ENCODE assay signal across 22 cellular contexts in genomic region chr5:65525726-65526125, GRCh38. TPM values are rescaled to one million over a fixed set of nuclear protein-coding genes. Genes with fewer than 3 reads are reported as not detected.
DNase-seq lines count a peak whose midpoint lies in the region; ATAC-seq and TF ChIP-seq lines count a peak whose summit lies in the region.
"Had no signal": no experiment of that assay in that cellular context is flagged by ENCODE, and none has a peak within 500 bp of the region (broad histone marks: within the 10 kb centered on the region; RNA-seq: fewer than 3 reads in every experiment).

No MANE protein-coding gene starts in this region.

- TF ChIP-seq CTCF in nephron progenitor cell (IDR thresholded peaks at IDR 0.05): no peak

- ATAC-seq in activated T-cell treated with anti-CD3 and anti-CD28 coated beads, Interleukin-2, amount 50 U/mL, for 72 hours (replicated peaks in 1 of 2): no peak
- ATAC-seq in HG02678 (IDR thresholded peaks at IDR 0.05; ENCODE audit: unreplicated experiment): no peak
- ATAC-seq: A549; CD8-positive, alpha-beta T cell; GM12878 had no signal

- no peak for DNase-seq in activated T-cell treated with anti-CD3 and anti-CD28 coated beads, Interleukin-2, amount 50 U/mL, for 72 hours
- DNase-seq in activated T-cell treated with anti-CD3 and anti-CD28 coated beads, Interleukin-2, amount 50 U/mL, for 1 hour: no peak
- DNase-seq in foreskin melanocyte: peak; percentile 57
- DNase-seq in nephron progenitor cell: no peak
- DNase-seq in pons (ENCODE audit: low spot score): peak; percentile 21
- no peak for DNase-seq in stimulated activated CD4-positive, alpha-beta T cell treated with anti-CD3 and anti-CD28 coated beads, Interleukin-4, amount 100 ng/mL, for 1 hour
- DNase-seq in activated CD4-positive, alpha-beta memory T cell treated with anti-CD3 and anti-CD28 coated beads, Interleukin-2, amount 10 ng/mL, durations not matched to agents 7 days and 5 days: no peak
- DNase-seq: AML-193; CD4-positive, alpha-beta T cell; CD8-positive, alpha-beta T cell; COR-L47; DMS 273 treated with DMSO at 0.1 percent for 48 hours; DMS153; DMS53; DMS79; DND-41; EL; GDM1 had no signal

- H3K9me3 Mint-ChIP-seq in activated T-cell treated with anti-CD3 and anti-CD28 coated beads, Interleukin-2, amount 50 U/mL, for 72 hours: no peaks in the 10 kb centered on the region
- H3K9me3 Mint-ChIP-seq in nephron progenitor cell: no peaks in the 10 kb centered on the region
- no peaks in the 10 kb centered on the region for H3K9me3 Mint-ChIP-seq in activated CD4-positive, alpha-beta memory T cell treated with anti-CD3 and anti-CD28 coated beads, Interleukin-2, amount 10 ng/mL, durations not matched to agents 7 days and 5 days
- H3K9me3 Mint-ChIP-seq: CD4-positive, alpha-beta T cell; CD8-positive, alpha-beta T cell had no signal

- peak overlapping the region; percentile 43 for H3K27ac Mint-ChIP-seq in activated T-cell treated with anti-CD3 and anti-CD28 coated beads, Interleukin-2, amount 50 U/mL, for 72 hours
- peak overlapping the region; percentile 60 for H3K27ac Mint-ChIP-seq in nephron progenitor cell
- H3K27ac Mint-ChIP-seq in activated CD4-positive, alpha-beta memory T cell treated with anti-CD3 and anti-CD28 coated beads, Interleukin-2, amount 10 ng/mL, durations not matched to agents 7 days and 5 days: no peak overlapping the region
- H3K27ac Mint-ChIP-seq: B cell; CD4-positive, alpha-beta T cell; CD8-positive, alpha-beta T cell had no signal

- peaks cover 3 to 23% of the 10 kb centered on the region in 2 donors for H3K36me3 Mint-ChIP-seq in activated T-cell treated with anti-CD3 and anti-CD28 coated beads, Interleukin-2, amount 50 U/mL, for 72 hours (ENCODE audit: insufficient read depth in 2 of 2)
- peaks cover 74% of the 10 kb centered on the region for H3K36me3 Mint-ChIP-seq in nephron progenitor cell (ENCODE audit: low read depth)
- peaks cover 37% of the 10 kb centered on the region for H3K36me3 Mint-ChIP-seq in activated CD4-positive, alpha-beta memory T cell treated with anti-CD3 and anti-CD28 coated beads, Interleukin-2, amount 10 ng/mL, durations not matched to agents 7 days and 5 days (ENCODE audit: low read depth)

- no peaks in the 10 kb centered on the region for H3K4me1 Mint-ChIP-seq in activated T-cell treated with anti-CD3 and anti-CD28 coated beads, Interleukin-2, amount 50 U/mL, for 72 hours (ENCODE audit: low read depth)
- no peaks in the 10 kb centered on the region for H3K4me1 Mint-ChIP-seq in nephron progenitor cell
- no peaks in the 10 kb centered on the region for H3K4me1 Mint-ChIP-seq in activated CD4-positive, alpha-beta memory T cell treated with anti-CD3 and anti-CD28 coated beads, Interleukin-2, amount 10 ng/mL, durations not matched to agents 7 days and 5 days
- H3K4me1 Mint-ChIP-seq: B cell had no signal

- CTCF ChIA-PET in activated CD4-positive, alpha-beta memory T cell treated with anti-CD3 and anti-CD28 coated beads, Interleukin-2, amount 10 ng/mL, durations not matched to agents 7 days and 5 days (lab: Charles Lee): no interaction called here

- no peaks in the 10 kb centered on the region for H3K27me3 Mint-ChIP-seq in activated T-cell treated with anti-CD3 and anti-CD28 coated beads, Interleukin-2, amount 50 U/mL, for 72 hours (ENCODE audit: low read depth)
- no peaks in the 10 kb centered on the region for H3K27me3 Mint-ChIP-seq in nephron progenitor cell (ENCODE audit: low read depth, poor library complexity)
- no peaks in the 10 kb centered on the region for H3K27me3 Mint-ChIP-seq in activated CD4-positive, alpha-beta memory T cell treated with anti-CD3 and anti-CD28 coated beads, Interleukin-2, amount 10 ng/mL, durations not matched to agents 7 days and 5 days
- H3K27me3 Mint-ChIP-seq: B cell; CD4-positive, alpha-beta T cell had no signal

- POLR2A ChIA-PET in activated CD4-positive, alpha-beta memory T cell treated with anti-CD3 and anti-CD28 coated beads, Interleukin-2, amount 10 ng/mL, durations not matched to agents 7 days and 5 days (lab: Charles Lee): interaction anchor here (1.3 to 1.5 kb wide), 2 partner anchors 17 to 37 kb away, joined by 3 to 5 read pairs; partner anchors contain the start of genes CENPK and PPWD1

- no peak overlapping the region for H3K4me3 Mint-ChIP-seq in activated T-cell treated with anti-CD3 and anti-CD28 coated beads, Interleukin-2, amount 50 U/mL, for 72 hours
- no peak overlapping the region for H3K4me3 Mint-ChIP-seq in nephron progenitor cell
- H3K4me3 Mint-ChIP-seq in activated CD4-positive, alpha-beta memory T cell treated with anti-CD3 and anti-CD28 coated beads, Interleukin-2, amount 10 ng/mL, durations not matched to agents 7 days and 5 days: no peak overlapping the region
- H3K4me3 Mint-ChIP-seq: B cell; CD4-positive, alpha-beta T cell; CD8-positive, alpha-beta T cell had no signal

RNA-seq across cellular contexts. Expression of gene CENPK, which starts 37.2 kb away (rescaled TPM):
- total RNA-seq in activated T-cell treated with anti-CD3 and anti-CD28 coated beads, Interleukin-2, amount 50 U/mL, for 72 hours: 100 to 1,000 TPM in 1 of 2 donors, 10 to 100 TPM in 1; 70.5 to 104 TPM
- total RNA-seq in activated CD4-positive, alpha-beta memory T cell treated with anti-CD3 and anti-CD28 coated beads, Interleukin-2, amount 10 ng/mL, durations not matched to agents 7 days and 5 days: 10 to 100 TPM; 86.0 to 88.7 TPM

RNA-seq across cellular contexts. Expression of gene PPWD1, which starts 37.4 kb away (rescaled TPM):
- 10 to 100 TPM; 58.1 to 62.4 TPM for total RNA-seq in activated T-cell treated with anti-CD3 and anti-CD28 coated beads, Interleukin-2, amount 50 U/mL, for 72 hours
- 10 to 100 TPM; 46.7 to 50.0 TPM for total RNA-seq in activated CD4-positive, alpha-beta memory T cell treated with anti-CD3 and anti-CD28 coated beads, Interleukin-2, amount 10 ng/mL, durations not matched to agents 7 days and 5 days

RNA-seq across cellular contexts. Expression of gene ADAMTS6, which starts 44.0 kb away (rescaled TPM):
- total RNA-seq in activated T-cell treated with anti-CD3 and anti-CD28 coated beads, Interleukin-2, amount 50 U/mL, for 72 hours: 1 to 10 TPM; 1.6 to 2.5 TPM
- total RNA-seq in activated CD4-positive, alpha-beta memory T cell treated with anti-CD3 and anti-CD28 coated beads, Interleukin-2, amount 10 ng/mL, durations not matched to agents 7 days and 5 days: 1 to 10 TPM; 1.6 to 1.7 TPM

Comparison
In these comparisons a context has a peak if more than half of its experiments do, and no peak if none do; other contexts are left out.
1. DNase-seq: peak in foreskin melanocyte (single experiment) and pons (single experiment); none in activated T-cell treated with anti-CD3 and anti-CD28 coated beads, Interleukin-2, amount 50 U/mL, for 72 hours (0 of 2), activated T-cell treated with anti-CD3 and anti-CD28 coated beads, Interleukin-2, amount 50 U/mL, for 1 hour (single experiment), nephron progenitor cell (single experiment), stimulated activated CD4-positive, alpha-beta T cell treated with anti-CD3 and anti-CD28 coated beads, Interleukin-4, amount 100 ng/mL, for 1 hour (single experiment) and activated CD4-positive, alpha-beta memory T cell treated with anti-CD3 and anti-CD28 coated beads, Interleukin-2, amount 10 ng/mL, durations not matched to agents 7 days and 5 days (single experiment).